ENCODE assay signal across 23 cellular contexts in the genomic region with DNA sequence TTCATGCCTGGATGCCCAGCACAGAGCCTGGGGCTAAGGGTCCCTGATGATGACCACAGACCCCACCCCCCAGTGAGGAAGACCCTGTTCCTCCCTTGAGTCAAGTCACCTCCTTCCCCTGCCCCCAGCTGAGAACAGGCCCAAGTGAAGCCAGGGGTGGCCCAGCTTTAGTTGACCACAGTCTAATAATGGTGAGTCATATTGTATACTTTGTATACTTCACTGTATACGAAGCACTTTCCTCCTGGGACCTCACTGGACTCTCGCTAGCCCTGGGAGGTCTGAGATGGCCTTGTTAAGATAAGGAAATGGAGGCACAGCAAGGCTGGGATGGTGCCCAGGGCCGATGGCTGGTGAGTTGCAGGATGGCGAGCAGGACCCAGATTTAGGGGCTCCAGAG. TPM values are rescaled to one million over a fixed set of nuclear protein-coding genes. Genes with fewer than 3 reads are reported as not detected.
"Had no signal": no experiment of that assay in that cellular context is flagged by ENCODE, and none has a peak within 500 bp of the region (broad histone marks: within the 10 kb centered on the region; RNA-seq: fewer than 3 reads in every experiment).

No MANE protein-coding gene starts in this region.

- H3K36me3 ChIP-seq: esophagus squamous epithelium, heart right ventricle, lower lobe of right lung, right atrium auricular region had no signal

- H3K4me3 ChIP-seq: body of pancreas, coronary artery, esophagus squamous epithelium, heart right ventricle, lower lobe of right lung, right atrium auricular region had no signal

- H3K27ac ChIP-seq: body of pancreas, coronary artery, esophagus squamous epithelium, foreskin keratinocyte, heart right ventricle, lower lobe of right lung, right atrium auricular region had no signal

- H3K9me3 ChIP-seq: body of pancreas, esophagus squamous epithelium, heart right ventricle, lower lobe of right lung, right atrium auricular region had no signal

- FAIRE-seq: islet of Langerhans, small intestine had no signal

- DNase-seq: activated B cell treated with CpG ODN at 0.5 μM for 24 hours; activated CD4-positive, alpha-beta T cell treated with anti-CD3 and anti-CD28 coated beads for 48 hours; activated CD8-positive, alpha-beta memory T cell treated with anti-CD3 and anti-CD28 coated beads, Interleukin-2, amount 50 U/mL, for 4 hours; activated CD8-positive, alpha-beta T cell treated with anti-CD3 and anti-CD28 coated beads for 36 hours; activated gamma-delta T cell; activated T-cell treated with anti-CD3 and anti-CD28 coated beads, Interleukin-2, amount 50 U/mL, for 48 hours; amniotic stem cell; body of pancreas; central memory CD4-positive, alpha-beta T cell; esophagus squamous epithelium; foreskin keratinocyte; heart right ventricle; left colon; lower lobe of right lung; nephron progenitor cell; small intestine; stimulated activated CD4-positive, alpha-beta T cell treated with anti-CD3 and anti-CD28 coated beads, Interleukin-4, amount 100 ng/mL, for 4 hours; stimulated activated CD8-positive, alpha-beta memory T cell treated with anti-CD3 and anti-CD28 coated beads, Interleukin-4, amount 100 ng/mL, for 48 hours had no signal

- H3K4me1 ChIP-seq: foreskin keratinocyte had no signal

- ATAC-seq: activated CD8-positive, alpha-beta T cell treated with anti-CD3 and anti-CD28 coated beads for 36 hours; activated naive CD4-positive, alpha-beta T cell treated with anti-CD3 and anti-CD28 coated beads, Interleukin-2, amount 50 U/mL, for 72 hours; body of pancreas; foreskin keratinocyte; heart right ventricle; left colon; lower lobe of right lung had no signal

- H3K27me3 ChIP-seq: body of pancreas, right atrium auricular region had no signal

RNA-seq across cellular contexts. Expression of a gene that starts 3.7 kb away (rescaled TPM):
- total RNA-seq: activated B cell treated with CpG ODN at 0.5 μM for 24 hours; activated CD8-positive, alpha-beta T cell treated with anti-CD3 and anti-CD28 coated beads for 36 hours; activated naive CD4-positive, alpha-beta T cell treated with anti-CD3 and anti-CD28 coated beads, Interleukin-2, amount 50 U/mL, for 72 hours; foreskin keratinocyte; lower lobe of right lung; omental fat pad had no signal
- polyA plus RNA-seq: foreskin keratinocyte had no signal
